ENCODE assay signal across 6 cellular contexts in genomic region chr7:75415829-75416373, GRCh38. TPM values are rescaled to one million over a fixed set of nuclear protein-coding genes. Genes with fewer than 3 reads are reported as not detected.
DNase-seq lines count a peak whose midpoint lies in the region; ATAC-seq and TF ChIP-seq lines count a peak whose summit lies in the region.
"Not testable (repeated sequence)": the region's sequence is repeated elsewhere in the genome, so short reads cannot be mapped to it uniquely, and the experiment has no call there.

No MANE protein-coding gene starts in this region.

- not testable (repeated sequence) for H3K9me3 Mint-ChIP-seq in HFFc6; osteocyte (ENCODE audit: unreplicated experiment)

- not testable (repeated sequence) for H3K36me3 Mint-ChIP-seq in HFFc6 (ENCODE audit: low read depth); osteocyte (ENCODE audit: unreplicated experiment)

- peaks cover 12% of the 10 kb centered on the region for H3K4me1 Mint-ChIP-seq in HFFc6 (ENCODE audit: low read depth)
- not testable (repeated sequence) for H3K4me1 Mint-ChIP-seq in osteocyte (ENCODE audit: unreplicated experiment)

- TF ChIP-seq CTCF in HFFc6 (IDR thresholded peaks at IDR 0.05); osteocyte (IDR thresholded peaks at IDR 0.05): not testable (repeated sequence)

- ATAC-seq in esophagus mucosa = peak; percentile 5

- not testable (repeated sequence) for H3K27me3 Mint-ChIP-seq in HFFc6 (ENCODE audit: insufficient read depth); osteocyte (ENCODE audit: unreplicated experiment)

- peak overlapping the region; percentile 73; the same call in 1 of the 2 replicates for H3K27ac Mint-ChIP-seq in HFFc6
- H3K27ac Mint-ChIP-seq in osteocyte (ENCODE audit: unreplicated experiment) = not testable (repeated sequence)

- DNase-seq in DMS 273 (lab: John Stamatoyannopoulos, UW; ENCODE audit: unreplicated experiment) (peak; percentile 62), osteocyte (ENCODE audit: extremely low spot score, unreplicated experiment) (peak; percentile 59)
- DNase-seq in HFFc6 = not testable (repeated sequence)
- peak; percentile 39 for DNase-seq in activated CD8-positive, alpha-beta memory T cell treated with anti-CD3 and anti-CD28 coated beads, Interleukin-2, amount 50 U/mL, for 48 hours
- peak; percentile 11 for DNase-seq in stimulated activated CD8-positive, alpha-beta memory T cell treated with anti-CD3 and anti-CD28 coated beads, Interleukin-4, amount 100 ng/mL, for 48 hours

- not testable (repeated sequence) for H3K4me3 Mint-ChIP-seq in HFFc6; osteocyte (ENCODE audit: unreplicated experiment)

RNA-seq across cellular contexts. Expression of gene TRIM73, which starts 20.5 kb away (rescaled TPM):
- total RNA-seq in HFFc6 (2021; fragmentation: NEBNext Ultra II Directional; extraction: Animal tissue kit (Norgen Biotek cat#: 25700)) = 1 to 10 TPM in 3 of 6 experiments, under 1 TPM in 3; 0.63 to 2.0 (median 1.00) TPM
- total RNA-seq in esophagus mucosa (0.92 TPM), osteocyte (3.2 and 7.4 TPM in 2 replicates)
